Comparison of ENCODE assay signal across 8 cellular contexts in the genomic region with DNA sequence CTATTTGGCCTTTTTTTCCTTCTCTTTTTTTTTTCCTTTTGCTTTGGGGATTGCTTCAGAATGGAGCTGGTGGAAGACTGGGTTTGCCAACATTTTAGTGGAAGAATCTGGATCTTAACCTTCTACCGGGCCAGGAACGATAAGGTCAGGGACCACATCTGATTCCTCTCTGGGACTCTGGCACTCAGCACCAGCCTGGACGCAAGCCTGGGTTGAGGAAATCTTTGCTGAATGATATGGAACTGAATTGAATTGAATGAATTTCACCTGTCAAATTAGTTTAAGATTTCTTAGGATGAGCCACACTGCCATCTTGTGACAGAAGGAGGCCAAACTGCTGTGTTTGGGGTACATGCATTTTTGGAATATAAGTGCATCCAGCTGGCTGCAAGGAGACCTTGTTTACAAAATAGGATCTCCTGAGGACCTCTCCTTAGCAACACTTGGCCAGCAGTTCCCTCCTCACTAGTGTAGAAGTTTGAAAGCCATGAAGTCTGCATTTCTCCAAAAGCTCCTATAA. TPM values are rescaled to one million over a fixed set of nuclear protein-coding genes. Genes with fewer than 3 reads are reported as not detected.
DNase-seq lines count a peak whose midpoint lies in the region; ATAC-seq and TF ChIP-seq lines count a peak whose summit lies in the region.

No MANE protein-coding gene starts in this region.

- CTCF ChIA-PET in CD4-positive, alpha-beta T cell (lab: Charles Lee): interaction anchor here (1.3 to 7.1 kb wide), 7 partner anchors 9 to 248 kb away, joined by 3 to 40 read pairs (median 7); a partner anchor contains a TSS
- CTCF ChIA-PET in RWPE1 (lab: Yijun Ruan, JAX): interaction anchor here (0.6 to 2.3 kb wide), 9 partner anchors 9 to 678 kb away, joined by 3 to 8 read pairs (median 3); a partner anchor contains a TSS

- peaks cover 43% of the 10 kb centered on the region for H3K4me1 Mint-ChIP-seq in CD4-positive, alpha-beta T cell (ENCODE audit: low read depth)

- H3K36me3 ChIP-seq in ascending aorta: peaks cover 11 to 17% of the 10 kb centered on the region in 2 donors

- intact Hi-C loops in CD4-positive, alpha-beta T cell (cut with DNase I, micrococcal nuclease): loop anchor here (1.0 to 10.0 kb wide), 4 partner anchors 127 to 264 kb away; no protein-coding TSS in a partner anchor
- intact Hi-C loops in ascending aorta (cut with DNase I): loop anchor here (10.0 kb wide), 1 partner anchor 194 kb away; no protein-coding TSS in a partner anchor

- no peak for ATAC-seq in CD4-positive, alpha-beta T cell (ENCODE audit: poor library complexity)
- ATAC-seq in HG03025 (IDR thresholded peaks at IDR 0.05; ENCODE audit: low FRiP score, unreplicated experiment) (no peak), GM21528 (IDR thresholded peaks at IDR 0.05; ENCODE audit: low FRiP score, unreplicated experiment) (no peak)

- peak overlapping the region; percentile 86 for H3K27ac Mint-ChIP-seq in CD4-positive, alpha-beta T cell

- no peaks in the 10 kb centered on the region for H3K9me3 Mint-ChIP-seq in CD4-positive, alpha-beta T cell

- peaks cover 41% of the 10 kb centered on the region for H3K36me3 Mint-ChIP-seq in CD4-positive, alpha-beta T cell (ENCODE audit: low read depth)

- H3K27me3 Mint-ChIP-seq in CD4-positive, alpha-beta T cell: no peaks in the 10 kb centered on the region

- no peaks in the 10 kb centered on the region for H3K9me3 ChIP-seq in CD4-positive, alpha-beta T cell (ENCODE audit: control insufficient read depth, low read length)
- no peaks in the 10 kb centered on the region for H3K9me3 ChIP-seq in ascending aorta

- POLR2A ChIA-PET in CD4-positive, alpha-beta T cell (lab: Charles Lee): interaction anchor here (0.7 to 2.5 kb wide), 8 partner anchors 9 to 129 kb away, joined by 3 to 17 read pairs (median 4); a partner anchor contains a TSS
- POLR2A ChIA-PET in RWPE1 (lab: Yijun Ruan, JAX; ENCODE audit: low non-redundant PET): no interaction called here

- H3K4me1 ChIP-seq in ascending aorta: no peaks in the 10 kb centered on the region

- H3K4me3 Mint-ChIP-seq in CD4-positive, alpha-beta T cell: no peak overlapping the region

- H3K27ac ChIP-seq in CD4-positive, alpha-beta T cell (ENCODE audit: low read depth, low read length): no peak overlapping the region
- no peak overlapping the region for H3K27ac ChIP-seq in RWPE1
- no peak overlapping the region for H3K27ac ChIP-seq in ascending aorta

- peak; percentile 63 for TF ChIP-seq CTCF in CD4-positive, alpha-beta T cell (IDR thresholded peaks at IDR 0.05)
- peak; percentile 28 for TF ChIP-seq CTCF in GM12865 (IDR thresholded peaks at IDR 0.05; ENCODE audit: insufficient read depth, low read depth, low read length, missing control alignments)
- peak; percentile 56 for TF ChIP-seq CTCF in RWPE1 (conservative IDR thresholded peaks at IDR 0.05; ENCODE audit: low read depth)
- no peak for TF ChIP-seq CTCF in ascending aorta (IDR thresholded peaks at IDR 0.05)

- peak in 7 of 10 experiments; percentile 15 to 33 (median 26) for DNase-seq in CD4-positive, alpha-beta T cell
- peak; percentile 37 for DNase-seq in GM12865 (ENCODE audit: low read depth)
- peak; percentile 42 for DNase-seq in RWPE1 (ENCODE audit: low spot score)
- peak; percentile 54 for DNase-seq in hepatic stellate cell (ENCODE audit: low spot score)
- DNase-seq in ascending aorta (ENCODE audit: low spot score in 2 of 2): no peak
- no peak for DNase-seq in mucosa of gallbladder (ENCODE audit: low spot score)

- no peaks in the 10 kb centered on the region for H3K27me3 ChIP-seq in CD4-positive, alpha-beta T cell (ENCODE audit: control insufficient read depth, insufficient read depth, low read length)
- H3K27me3 ChIP-seq in ascending aorta: no peaks in the 10 kb centered on the region

- H3K4me3 ChIP-seq in GM12865 (ENCODE audit: low read depth, low read length) (no peak overlapping the region), ascending aorta (no peak overlapping the region)

RNA-seq across cellular contexts. Expression of a gene that starts 30.4 kb away (rescaled TPM):
- under 1 TPM; 0.78 to 0.80 TPM for total RNA-seq in CD4-positive, alpha-beta T cell
- total RNA-seq in ascending aorta (not detected), mucosa of gallbladder (0.17 TPM)

Comparison
In these comparisons a context has a peak if more than half of its experiments do, and no peak if none do; other contexts are left out.
1. DNase-seq: peak in CD4-positive, alpha-beta T cell (7 of 10), GM12865 (single experiment), RWPE1 (single experiment) and hepatic stellate cell (single experiment); none in ascending aorta (0 of 2) and mucosa of gallbladder (single experiment).
2. CTCF ChIP-seq: peak in CD4-positive, alpha-beta T cell (single experiment), GM12865 (single experiment) and RWPE1 (single experiment); none in ascending aorta (0 of 3).